In the genomic region with DNA sequence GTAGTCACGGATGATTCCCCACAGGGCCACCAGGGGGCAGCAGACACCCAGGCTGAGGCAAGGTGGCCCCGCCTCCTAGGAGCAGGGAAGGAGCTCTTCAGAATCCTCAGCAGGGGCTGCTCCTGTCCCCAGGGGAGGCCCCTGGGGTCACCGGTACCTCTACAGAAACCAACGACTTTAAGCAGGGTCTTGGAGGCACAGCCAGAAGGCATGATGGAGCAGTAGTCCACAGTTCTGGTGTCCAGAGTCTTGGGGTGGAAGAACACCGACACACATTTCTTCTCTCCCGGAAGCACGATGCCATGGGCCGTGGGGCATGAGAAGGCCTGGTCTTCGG, we compare ENCODE assay signal across 8 cellular contexts. TPM values are rescaled to one million over a fixed set of nuclear protein-coding genes. Genes with fewer than 3 reads are reported as not detected.
DNase-seq lines count a peak whose midpoint lies in the region; ATAC-seq and TF ChIP-seq lines count a peak whose summit lies in the region.

No MANE protein-coding gene starts in this region.

- H3K27me3 ChIP-seq in GM23248 (replicated peaks; ENCODE audit: insufficient read depth): peaks cover 44% of the 10 kb centered on the region

- no peak overlapping the region for H3K4me3 Mint-ChIP-seq in activated naive CD8-positive, alpha-beta T cell treated with anti-CD3 and anti-CD28 coated beads, Interleukin-2, amount 50 U/mL, for 24 hours

- no peak overlapping the region for H3K9ac ChIP-seq in GM23248

- H3K36me3 Mint-ChIP-seq in activated naive CD8-positive, alpha-beta T cell treated with anti-CD3 and anti-CD28 coated beads, Interleukin-2, amount 50 U/mL, for 24 hours (ENCODE audit: low read depth): no peaks in the 10 kb centered on the region

- peak; percentile 43 for DNase-seq in DMS153 (lab: John Stamatoyannopoulos, UW)
- DNase-seq in GM23248: peak; percentile 80
- peak; percentile 79 for DNase-seq in NAMALWA (ENCODE audit: low spot score)
- DNase-seq in SW480 (ENCODE audit: low spot score): peak; percentile 67
- peak; percentile 78 for DNase-seq in activated naive CD8-positive, alpha-beta T cell treated with anti-CD3 and anti-CD28 coated beads, Interleukin-2, amount 50 U/mL, for 24 hours
- DNase-seq in left cardiac atrium: peak; percentile 81
- peak; percentile 8 for DNase-seq in retinal pigment epithelial cell (ENCODE audit: low read depth)

- no peaks in the 10 kb centered on the region for H3K9me2 ChIP-seq in GM23248 (ENCODE audit: insufficient read depth)

- no peaks in the 10 kb centered on the region for H3K9me3 ChIP-seq in GM23248 (ENCODE audit: low read depth)

- H3K4me3 ChIP-seq in GM23248 (no peak overlapping the region), retinal pigment epithelial cell (ENCODE audit: low read length) (no peak overlapping the region)

- no peak overlapping the region for H3K27ac Mint-ChIP-seq in activated naive CD8-positive, alpha-beta T cell treated with anti-CD3 and anti-CD28 coated beads, Interleukin-2, amount 50 U/mL, for 24 hours

- H3K4me1 ChIP-seq in GM23248 (ENCODE audit: insufficient read depth): no peaks in the 10 kb centered on the region

- no peak overlapping the region for H3K4me2 ChIP-seq in GM23248 (ENCODE audit: unreplicated experiment)

- 30 to 34% methylated on average over 9 of the region's 9 CpGs for WGBS in GM23248 (ENCODE audit: low coverage in 1 of 2, low lambda C conversion rate in 2 of 2, missing lambda C conversion rate in 2 of 2), 2 experiments

- H3F3A ChIP-seq in GM23248 (ENCODE audit: insufficient read depth): no peaks in the 10 kb centered on the region

- peaks cover 26% of the 10 kb centered on the region for H3K27me3 Mint-ChIP-seq in activated naive CD8-positive, alpha-beta T cell treated with anti-CD3 and anti-CD28 coated beads, Interleukin-2, amount 50 U/mL, for 24 hours

- intact Hi-C loops in left cardiac atrium (cut with DNase I): loop anchor here (1.0 to 10.0 kb wide), 2 partner anchors 90 to 125 kb away; no protein-coding TSS in a partner anchor

- H2AFZ ChIP-seq in GM23248: no peak overlapping the region

- no peaks in the 10 kb centered on the region for H3K9me3 Mint-ChIP-seq in activated naive CD8-positive, alpha-beta T cell treated with anti-CD3 and anti-CD28 coated beads, Interleukin-2, amount 50 U/mL, for 24 hours

- TF ChIP-seq CTCF in retinal pigment epithelial cell (conservative IDR thresholded peaks at IDR 0.05; ENCODE audit: low read depth, low read length): peak; percentile 96

- H3K4me1 Mint-ChIP-seq in activated naive CD8-positive, alpha-beta T cell treated with anti-CD3 and anti-CD28 coated beads, Interleukin-2, amount 50 U/mL, for 24 hours: no peaks in the 10 kb centered on the region

- no peaks in the 10 kb centered on the region for H3K36me3 ChIP-seq in GM23248 (ENCODE audit: low read depth)

- H3K79me2 ChIP-seq in GM23248 (ENCODE audit: insufficient read depth): no peaks in the 10 kb centered on the region

- in situ Hi-C loops in GM23248 (cut with MboI): no loop called here

- no peaks in the 10 kb centered on the region for H4K20me1 ChIP-seq in GM23248 (ENCODE audit: insufficient read depth)

- H3K27ac ChIP-seq in GM23248: no peak overlapping the region

- peak; percentile 72 for ATAC-seq in activated naive CD8-positive, alpha-beta T cell treated with anti-CD3 and anti-CD28 coated beads, Interleukin-2, amount 50 U/mL, for 24 hours
- peak; percentile 83 to 89 for ATAC-seq in left cardiac atrium
- ATAC-seq in GM21526 (IDR thresholded peaks at IDR 0.05; ENCODE audit: low FRiP score, unreplicated experiment): no peak

RNA-seq across cellular contexts. Expression of gene CFAP65, which starts 11.5 kb away (rescaled TPM):
- total RNA-seq in GM23248 (2014; rRNA removed; shearing (Covaris generic)): not detected in 2 replicates
- 0.08 TPM in 1 of 2 replicates, not detected in the other for polyA plus RNA-seq in GM23248 (2016; fragmentation: Nextera tagmentation; extraction: Ambion mirVana)
- not detected for total RNA-seq in left cardiac atrium

RNA-seq across cellular contexts. Expression of gene IHH, which starts 30.9 kb away (rescaled TPM):
- total RNA-seq in GM23248 (2014; rRNA removed; shearing (Covaris generic)): not detected in 2 replicates
- not detected in 2 replicates for polyA plus RNA-seq in GM23248 (2016; fragmentation: Nextera tagmentation; extraction: Ambion mirVana)
- total RNA-seq in left cardiac atrium: not detected

RNA-seq across cellular contexts. Expression of gene CRYBA2, which starts 36.6 kb away (rescaled TPM):
- total RNA-seq in GM23248 (2014; rRNA removed; shearing (Covaris generic)): not detected in 2 replicates
- not detected in 2 replicates for polyA plus RNA-seq in GM23248 (2016; fragmentation: Nextera tagmentation; extraction: Ambion mirVana)
- total RNA-seq in left cardiac atrium: not detected

RNA-seq across cellular contexts. Expression of gene FEV, which starts 44.8 kb away (rescaled TPM):
- not detected in 2 replicates for total RNA-seq in GM23248 (2014; rRNA removed; shearing (Covaris generic))
- not detected in 2 replicates for polyA plus RNA-seq in GM23248 (2016; fragmentation: Nextera tagmentation; extraction: Ambion mirVana)
- total RNA-seq in left cardiac atrium: not detected

Comparison
In these comparisons a context has a peak if more than half of its experiments do, and no peak if none do; other contexts are left out.
1. DNase-seq: peak in every context shown above with its lines; median percentile 81 in left cardiac atrium; 80 in GM23248; 79 in NAMALWA; 78 in activated naive CD8-positive, alpha-beta T cell treated with anti-CD3 and anti-CD28 coated beads, Interleukin-2, amount 50 U/mL, for 24 hours; 67 in SW480; 43 in DMS153; 8 in retinal pigment epithelial cell.